1 cellular context compared by ENCODE assay signal in genomic region chr2:179235463-179236108, GRCh38.
TF ChIP-seq lines count a peak whose summit lies in the region.

No MANE protein-coding gene starts in this region.

TF ChIP-seq in HEK293, 187 proteins besides CTCF, POLR2A, EP300 and RAD21 (continued from another document):
- TF ChIP-seq, protein P1, sequence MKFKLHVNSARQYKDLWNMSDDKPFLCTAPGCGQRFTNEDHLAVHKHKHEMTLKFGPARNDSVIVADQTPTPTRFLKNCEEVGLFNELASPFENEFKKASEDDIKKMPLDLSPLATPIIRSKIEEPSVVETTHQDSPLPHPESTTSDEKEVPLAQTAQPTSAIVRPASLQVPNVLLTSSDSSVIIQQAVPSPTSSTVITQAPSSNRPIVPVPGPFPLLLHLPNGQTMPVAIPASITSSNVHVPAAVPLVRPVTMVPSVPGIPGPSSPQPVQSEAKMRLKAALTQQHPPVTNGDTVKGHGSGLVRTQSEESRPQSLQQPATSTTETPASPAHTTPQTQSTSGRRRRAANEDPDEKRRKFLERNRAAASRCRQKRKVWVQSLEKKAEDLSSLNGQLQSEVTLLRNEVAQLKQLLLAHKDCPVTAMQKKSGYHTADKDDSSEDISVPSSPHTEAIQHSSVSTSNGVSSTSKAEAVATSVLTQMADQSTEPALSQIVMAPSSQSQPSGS (tag by site-specific recombination; IDR thresholded peaks at IDR 0.05; ENCODE audit: low read depth), result peak; percentile 93
- TF ChIP-seq ZNF114 (tag by site-specific recombination; IDR thresholded peaks at IDR 0.05), result no peak
- no peak for TF ChIP-seq ZNF549 (tag by site-specific recombination; IDR thresholded peaks at IDR 0.05)
- no peak for TF ChIP-seq SP3 (tag by site-specific recombination; IDR thresholded peaks at IDR 0.05)
- TF ChIP-seq ZNF629 (tag by site-specific recombination; IDR thresholded peaks at IDR 0.05), result peak; percentile 83
- TF ChIP-seq ZEB2 (tag by site-specific recombination; IDR thresholded peaks at IDR 0.05), result peak; percentile 70
- peak; percentile 54 for TF ChIP-seq ZNF366 (tag by site-specific recombination; conservative IDR thresholded peaks at IDR 0.05)
- TF ChIP-seq ZBTB20 (tag by site-specific recombination; IDR thresholded peaks at IDR 0.05), result peak; percentile 55; the same call in 1 of the 2 replicates
- no peak for TF ChIP-seq ZNF121 (tag by site-specific recombination; IDR thresholded peaks at IDR 0.05)
- no peak for TF ChIP-seq ZNF768 (tag by site-specific recombination; IDR thresholded peaks at IDR 0.05)
- no peak for TF ChIP-seq KLF7 (tag by site-specific recombination; IDR thresholded peaks at IDR 0.05; ENCODE audit: borderline replicate concordance)
- TF ChIP-seq SETDB1 (IDR thresholded peaks at IDR 0.05; ENCODE audit: insufficient read length, low read length), result no peak
- peak; percentile 67 for TF ChIP-seq ZNF600 (tag by site-specific recombination; IDR thresholded peaks at IDR 0.05)
- TF ChIP-seq MEIS1 (CRISPR knock-in tag; IDR thresholded peaks at IDR 0.05; ENCODE audit: borderline replicate concordance), result no peak
- no peak for TF ChIP-seq ZNF660 (tag by site-specific recombination; IDR thresholded peaks at IDR 0.05)
- no peak for TF ChIP-seq ZNF426 (tag by site-specific recombination; IDR thresholded peaks at IDR 0.05)
- TF ChIP-seq ZBTB21 (tag by site-specific recombination; IDR thresholded peaks at IDR 0.05), result peak; percentile 73
- TF ChIP-seq TRIM28 (IDR thresholded peaks at IDR 0.05; ENCODE audit: borderline replicate concordance, low read length), result peak; percentile 86; the same call in 1 of the 2 replicates
- no peak for TF ChIP-seq ZSCAN23 (tag by site-specific recombination; IDR thresholded peaks at IDR 0.05)
- TF ChIP-seq BCL6B (tag by site-specific recombination; IDR thresholded peaks at IDR 0.05), result no peak
- TF ChIP-seq ZSCAN5A (tag by site-specific recombination; IDR thresholded peaks at IDR 0.05), result no peak
